ENCODE assay signal across 1 cellular context in the genomic region with DNA sequence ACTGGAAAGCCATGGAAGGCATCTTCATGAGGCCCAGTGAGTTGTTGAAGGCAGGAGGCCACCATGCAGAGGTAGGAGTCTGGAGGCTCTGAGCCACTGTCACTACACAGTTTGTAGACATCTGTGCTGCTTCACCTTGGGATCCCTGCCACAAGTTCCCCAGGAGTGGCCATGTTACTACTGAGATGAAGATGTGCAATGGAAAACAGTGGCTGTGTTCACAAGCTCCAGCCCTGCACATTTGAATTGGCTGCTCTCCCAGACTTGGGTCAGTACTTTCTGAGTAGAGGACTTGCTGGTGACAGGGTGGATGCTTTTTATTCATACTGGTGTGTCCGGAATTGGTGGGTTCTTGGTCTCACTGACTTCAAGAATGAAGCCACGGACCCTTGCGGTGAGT.
TF ChIP-seq lines count a peak whose summit lies in the region.

No MANE protein-coding gene starts in this region.

TF ChIP-seq in HepG2, 621 proteins besides CTCF, POLR2A, EP300 and RAD21 (continued from another document):
- TF ChIP-seq, protein P1, sequence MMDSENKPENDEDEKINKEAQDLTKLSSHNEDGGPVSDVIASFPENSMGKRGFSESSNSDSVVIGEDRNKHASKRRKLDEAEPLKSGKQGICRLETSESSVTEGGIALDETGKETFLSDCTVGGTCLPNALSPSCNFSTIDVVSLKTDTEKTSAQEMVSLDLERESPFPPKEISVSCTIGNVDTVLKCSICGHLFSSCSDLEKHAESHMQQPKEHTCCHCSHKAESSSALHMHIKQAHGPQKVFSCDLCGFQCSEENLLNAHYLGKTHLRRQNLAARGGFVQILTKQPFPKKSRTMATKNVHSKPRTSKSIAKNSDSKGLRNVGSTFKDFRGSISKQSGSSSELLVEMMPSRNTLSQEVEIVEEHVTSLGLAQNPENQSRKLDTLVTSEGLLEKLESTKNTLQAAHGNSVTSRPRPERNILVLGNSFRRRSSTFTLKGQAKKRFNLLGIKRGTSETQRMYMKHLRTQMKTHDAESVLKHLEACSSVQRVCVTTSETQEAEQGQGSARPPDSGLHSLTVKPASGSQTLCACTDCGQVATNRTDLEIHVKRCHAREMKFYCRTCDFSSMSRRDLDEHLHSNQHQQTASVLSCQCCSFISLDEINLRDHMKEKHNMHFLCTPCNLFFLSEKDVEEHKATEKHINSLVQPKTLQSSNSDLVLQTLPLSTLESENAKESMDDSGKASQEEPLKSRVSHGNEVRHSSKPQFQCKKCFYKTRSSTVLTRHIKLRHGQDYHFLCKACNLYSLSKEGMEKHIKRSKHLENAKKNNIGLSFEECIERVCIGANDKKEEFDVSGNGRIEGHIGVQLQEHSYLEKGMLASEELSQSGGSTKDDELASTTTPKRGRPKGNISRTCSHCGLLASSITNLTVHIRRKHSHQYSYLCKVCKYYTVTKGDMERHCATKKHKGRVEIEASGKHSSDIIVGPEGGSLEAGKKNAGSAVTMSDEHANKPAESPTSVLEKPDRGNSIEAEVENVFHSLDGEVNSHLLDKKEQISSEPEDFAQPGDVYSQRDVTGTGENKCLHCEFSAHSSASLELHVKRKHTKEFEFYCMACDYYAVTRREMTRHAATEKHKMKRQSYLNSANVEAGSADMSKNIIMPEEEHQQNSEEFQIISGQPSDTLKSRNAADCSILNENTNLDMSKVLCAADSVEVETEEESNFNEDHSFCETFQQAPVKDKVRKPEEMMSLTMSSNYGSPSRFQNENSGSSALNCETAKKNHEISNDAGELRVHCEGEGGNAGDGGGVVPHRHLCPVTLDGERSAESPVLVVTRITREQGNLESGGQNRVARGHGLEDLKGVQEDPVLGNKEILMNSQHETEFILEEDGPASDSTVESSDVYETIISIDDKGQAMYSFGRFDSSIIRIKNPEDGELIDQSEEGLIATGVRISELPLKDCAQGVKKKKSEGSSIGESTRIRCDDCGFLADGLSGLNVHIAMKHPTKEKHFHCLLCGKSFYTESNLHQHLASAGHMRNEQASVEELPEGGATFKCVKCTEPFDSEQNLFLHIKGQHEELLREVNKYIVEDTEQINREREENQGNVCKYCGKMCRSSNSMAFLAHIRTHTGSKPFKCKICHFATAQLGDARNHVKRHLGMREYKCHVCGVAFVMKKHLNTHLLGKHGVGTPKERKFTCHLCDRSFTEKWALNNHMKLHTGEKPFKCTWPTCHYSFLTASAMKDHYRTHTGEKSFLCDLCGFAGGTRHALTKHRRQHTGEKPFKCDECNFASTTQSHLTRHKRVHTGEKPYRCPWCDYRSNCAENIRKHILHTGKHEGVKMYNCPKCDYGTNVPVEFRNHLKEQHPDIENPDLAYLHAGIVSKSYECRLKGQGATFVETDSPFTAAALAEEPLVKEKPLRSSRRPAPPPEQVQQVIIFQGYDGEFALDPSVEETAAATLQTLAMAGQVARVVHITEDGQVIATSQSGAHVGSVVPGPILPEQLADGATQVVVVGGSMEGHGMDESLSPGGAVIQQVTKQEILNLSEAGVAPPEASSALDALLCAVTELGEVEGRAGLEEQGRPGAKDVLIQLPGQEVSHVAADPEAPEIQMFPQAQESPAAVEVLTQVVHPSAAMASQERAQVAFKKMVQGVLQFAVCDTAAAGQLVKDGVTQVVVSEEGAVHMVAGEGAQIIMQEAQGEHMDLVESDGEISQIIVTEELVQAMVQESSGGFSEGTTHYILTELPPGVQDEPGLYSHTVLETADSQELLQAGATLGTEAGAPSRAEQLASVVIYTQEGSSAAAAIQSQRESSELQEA (CRISPR knock-in tag; IDR thresholded peaks at IDR 0.05; ENCODE audit: not compliant biosample characterization) = no peak
- TF ChIP-seq HNRNPK (IDR thresholded peaks at IDR 0.05; ENCODE audit: low read depth, low read length, poor library complexity, severe bottlenecking) (no peak), SMAD9 (CRISPR knock-in tag; IDR thresholded peaks at IDR 0.05) (no peak), ZNF136 (CRISPR knock-in tag; IDR thresholded peaks at IDR 0.05; ENCODE audit: low read depth) (no peak), ZNF296 (CRISPR knock-in tag; conservative IDR thresholded peaks at IDR 0.05) (no peak)
